Comparison of ENCODE assay signal across 13 cellular contexts in genomic region chr6:157831018-157831369, GRCh38. TPM values are rescaled to one million over a fixed set of nuclear protein-coding genes. Genes with fewer than 3 reads are reported as not detected.
DNase-seq lines count a peak whose midpoint lies in the region; ATAC-seq and TF ChIP-seq lines count a peak whose summit lies in the region.
"Had no signal": no experiment of that assay in that cellular context is flagged by ENCODE, and none has a peak within 500 bp of the region (broad histone marks: within the 10 kb centered on the region; RNA-seq: fewer than 3 reads in every experiment).

No MANE protein-coding gene starts in this region.

- H3K36me3 ChIP-seq in SK-N-MC (ENCODE audit: insufficient read depth, low read length) (peaks cover 23% of the 10 kb centered on the region), right lobe of liver (no peaks in the 10 kb centered on the region)
- H3K36me3 ChIP-seq: neutrophil had no signal

- intact Hi-C loops in right lobe of liver (cut with DNase I) = no loop called here

- H3K4me3 Mint-ChIP-seq in activated T-cell treated with anti-CD3 and anti-CD28 coated beads, Interleukin-2, amount 50 U/mL, for 72 hours = peak overlapping the region; percentile 0 to 86
- H3K4me3 Mint-ChIP-seq in activated T-cell treated with anti-CD3 and anti-CD28 coated beads, Interleukin-2, amount 50 U/mL, for 4 hours = no peak overlapping the region
- H3K4me3 Mint-ChIP-seq in stimulated activated memory B cell treated with anti-CD40 and anti-IgM and Interleukin-4, amounts not matched to agents 10 μg/mL and 1 μg/mL and 100 μg/mL, for 72 hours = peak overlapping the region; percentile 2

- H3K27ac Mint-ChIP-seq in activated T-cell treated with anti-CD3 and anti-CD28 coated beads, Interleukin-2, amount 50 U/mL, for 72 hours = no peak overlapping the region
- peak overlapping the region; percentile 90 for H3K27ac Mint-ChIP-seq in stimulated activated memory B cell treated with anti-CD40 and anti-IgM and Interleukin-4, amounts not matched to agents 10 μg/mL and 1 μg/mL and 100 μg/mL, for 72 hours

- no peak for DNase-seq in activated T-cell treated with anti-CD3 and anti-CD28 coated beads, Interleukin-2, amount 50 U/mL, for 72 hours
- no peak for DNase-seq in activated T-cell treated with anti-CD3 and anti-CD28 coated beads, Interleukin-2, amount 50 U/mL, for 4 hours
- no peak for DNase-seq in SK-N-MC (ENCODE audit: low read depth, low spot score)
- no peak for DNase-seq in foreskin keratinocyte
- no peak for DNase-seq in NCI-H146 treated with DMSO at 0.1 percent for 48 hours (lab: John Stamatoyannopoulos, UW; ENCODE audit: unreplicated experiment)
- DNase-seq in right lobe of liver = no peak
- DNase-seq: activated gamma-delta T cell; kidney; NCI-H510A; stimulated activated CD4-positive, alpha-beta T cell treated with anti-CD3 and anti-CD28 coated beads, Interleukin-15, amount 100 ng/mL, for 24 hours had no signal

- no peak for TF ChIP-seq POLR2A in right lobe of liver (IDR thresholded peaks at IDR 0.05)

- peaks cover 88% of the 10 kb centered on the region for H3K4me1 Mint-ChIP-seq in activated T-cell treated with anti-CD3 and anti-CD28 coated beads, Interleukin-2, amount 50 U/mL, for 72 hours (ENCODE audit: low read depth)
- H3K4me1 Mint-ChIP-seq in activated T-cell treated with anti-CD3 and anti-CD28 coated beads, Interleukin-2, amount 50 U/mL, for 4 hours (ENCODE audit: low read depth) = peaks cover 67% of the 10 kb centered on the region
- peaks cover 57% of the 10 kb centered on the region for H3K4me1 Mint-ChIP-seq in stimulated activated memory B cell treated with anti-CD40 and anti-IgM and Interleukin-4, amounts not matched to agents 10 μg/mL and 1 μg/mL and 100 μg/mL, for 72 hours

- H3K9me3 ChIP-seq in SK-N-MC (ENCODE audit: low read depth, low read length) (no peaks in the 10 kb centered on the region; the same call in 1 of the 2 replicates), right lobe of liver (no peaks in the 10 kb centered on the region)
- H3K9me3 ChIP-seq: neutrophil had no signal

- H3K27ac ChIP-seq in SK-N-MC (peak overlapping the region; percentile 98), foreskin keratinocyte (peak overlapping the region; percentile 1), right lobe of liver (no peak overlapping the region)
- H3K27ac ChIP-seq: neutrophil had no signal

- peak overlapping the region; percentile 6 for H3K9ac ChIP-seq in SK-N-MC (ENCODE audit: insufficient read length)

- peaks cover 9 to 12% of the 10 kb centered on the region in 2 donors for H3K9me3 Mint-ChIP-seq in activated T-cell treated with anti-CD3 and anti-CD28 coated beads, Interleukin-2, amount 50 U/mL, for 72 hours
- H3K9me3 Mint-ChIP-seq in activated T-cell treated with anti-CD3 and anti-CD28 coated beads, Interleukin-2, amount 50 U/mL, for 4 hours = peaks cover 4% of the 10 kb centered on the region
- H3K9me3 Mint-ChIP-seq in stimulated activated memory B cell treated with anti-CD40 and anti-IgM and Interleukin-4, amounts not matched to agents 10 μg/mL and 1 μg/mL and 100 μg/mL, for 72 hours = peaks cover 4% of the 10 kb centered on the region

- H3K27me3 Mint-ChIP-seq in activated T-cell treated with anti-CD3 and anti-CD28 coated beads, Interleukin-2, amount 50 U/mL, for 72 hours (ENCODE audit: low read depth) = no peaks in the 10 kb centered on the region
- no peaks in the 10 kb centered on the region for H3K27me3 Mint-ChIP-seq in activated T-cell treated with anti-CD3 and anti-CD28 coated beads, Interleukin-2, amount 50 U/mL, for 4 hours (ENCODE audit: low read depth)
- no peaks in the 10 kb centered on the region for H3K27me3 Mint-ChIP-seq in stimulated activated memory B cell treated with anti-CD40 and anti-IgM and Interleukin-4, amounts not matched to agents 10 μg/mL and 1 μg/mL and 100 μg/mL, for 72 hours

- ATAC-seq in activated T-cell treated with anti-CD3 and anti-CD28 coated beads, Interleukin-2, amount 50 U/mL, for 72 hours (replicated peaks in 1 of 2) = no peak
- ATAC-seq in activated T-cell treated with anti-CD3 and anti-CD28 coated beads, Interleukin-2, amount 50 U/mL, for 4 hours = no peak
- ATAC-seq in foreskin keratinocyte = no peak
- ATAC-seq in stimulated activated memory B cell treated with anti-CD40 and anti-IgM and Interleukin-4, amounts not matched to agents 10 μg/mL and 1 μg/mL and 100 μg/mL, for 72 hours = no peak
- no peak for ATAC-seq in right lobe of liver
- no peak for ATAC-seq in GM19397 (IDR thresholded peaks at IDR 0.05; ENCODE audit: unreplicated experiment)

- TF ChIP-seq CTCF in foreskin keratinocyte (conservative IDR thresholded peaks at IDR 0.05) (no peak), right lobe of liver (IDR thresholded peaks at IDR 0.05) (no peak)

- H3K4me3 ChIP-seq in SK-N-MC = peak overlapping the region; percentile 76
- H3K4me3 ChIP-seq in right lobe of liver = no peak overlapping the region

- H3K27me3 ChIP-seq in foreskin keratinocyte = no peaks in the 10 kb centered on the region
- H3K27me3 ChIP-seq in right lobe of liver = no peaks in the 10 kb centered on the region

- H3K36me3 Mint-ChIP-seq in activated T-cell treated with anti-CD3 and anti-CD28 coated beads, Interleukin-2, amount 50 U/mL, for 72 hours (ENCODE audit: insufficient read depth in 2 of 2) = peaks cover 42 to 62% of the 10 kb centered on the region in 2 donors
- H3K36me3 Mint-ChIP-seq in activated T-cell treated with anti-CD3 and anti-CD28 coated beads, Interleukin-2, amount 50 U/mL, for 4 hours (ENCODE audit: insufficient read depth) = peaks cover 35% of the 10 kb centered on the region
- H3K36me3 Mint-ChIP-seq in stimulated activated memory B cell treated with anti-CD40 and anti-IgM and Interleukin-4, amounts not matched to agents 10 μg/mL and 1 μg/mL and 100 μg/mL, for 72 hours = peaks cover 39% of the 10 kb centered on the region

- WGBS in right lobe of liver (ENCODE audit: insufficient coverage, low coverage, low lambda C conversion rate, missing lambda C conversion rate) = 80% methylated on average over 2 of the region's 2 CpGs

- H3K4me1 ChIP-seq in foreskin keratinocyte (peaks cover 23% of the 10 kb centered on the region), right lobe of liver (peaks cover 0 to 15% (median 0%) of the 10 kb centered on the region in 4 donors)

RNA-seq across cellular contexts. Expression of gene SNX9, which starts 7.9 kb away (rescaled TPM):
- 10 to 100 TPM; 83.5 to 94.6 TPM for total RNA-seq in activated T-cell treated with anti-CD3 and anti-CD28 coated beads, Interleukin-2, amount 50 U/mL, for 72 hours
- 10 to 100 TPM; 39.0 to 52.5 (median 42.8) TPM for total RNA-seq in activated T-cell treated with anti-CD3 and anti-CD28 coated beads, Interleukin-2, amount 50 U/mL, for 4 hours
- total RNA-seq in foreskin keratinocyte (48.5 and 56.1 TPM in 2 replicates), right lobe of liver (10 to 100 TPM; 24.6 to 38.0 (median 29.3) TPM)
- polyA plus RNA-seq in foreskin keratinocyte = 25.4 and 27.1 TPM in 2 replicates

Comparison
In these comparisons a context has a peak if more than half of its experiments do, and no peak if none do; other contexts are left out.
1. H3K27ac ChIP-seq: peak in SK-N-MC (single experiment) and foreskin keratinocyte (single experiment); none in right lobe of liver (0 of 3).